ENCODE assay signal across 25 cellular contexts in genomic region chr19:52891336-52891735, GRCh38.
"Had no signal": no experiment of that assay in that cellular context is flagged by ENCODE, and none has a peak within 500 bp of the region (broad histone marks: within the 10 kb centered on the region; RNA-seq: fewer than 3 reads in every experiment).

No MANE protein-coding gene starts in this region.

- H3K27ac ChIP-seq: body of pancreas, gastrocnemius medialis, suprapubic skin, tibial artery had no signal

- H3K27me3 ChIP-seq: body of pancreas, gastrocnemius medialis, suprapubic skin, tibial artery had no signal

- H3K27ac Mint-ChIP-seq: activated T-cell treated with anti-CD3 and anti-CD28 coated beads, Interleukin-2, amount 50 U/mL, for 24 hours; activated T-helper 17 cell treated with anti-CD3 and anti-CD28 coated beads, Interleukin-2, amount 50 U/mL, for 72 hours had no signal

- H3K27me3 Mint-ChIP-seq: activated T-cell treated with anti-CD3 and anti-CD28 coated beads, Interleukin-2, amount 50 U/mL, for 24 hours; activated T-helper 17 cell treated with anti-CD3 and anti-CD28 coated beads, Interleukin-2, amount 50 U/mL, for 72 hours; naive B cell had no signal

- H3K4me3 Mint-ChIP-seq: activated T-cell treated with anti-CD3 and anti-CD28 coated beads, Interleukin-2, amount 50 U/mL, for 24 hours; activated T-helper 17 cell treated with anti-CD3 and anti-CD28 coated beads, Interleukin-2, amount 50 U/mL, for 72 hours had no signal

- H3K4me3 ChIP-seq: body of pancreas, gastrocnemius medialis, suprapubic skin, tibial artery had no signal

- DNase-seq: activated CD4-positive, alpha-beta T cell treated with anti-CD3 and anti-CD28 coated beads for 48 hours; activated CD4-positive, alpha-beta T cell treated with anti-CD3 and anti-CD28 coated beads, Interleukin-2, amount 50 U/mL, for 48 hours; activated CD8-positive, alpha-beta memory T cell treated with anti-CD3 and anti-CD28 coated beads, Interleukin-2, amount 50 U/mL, for 48 hours; activated gamma-delta T cell treated with Interleukin-2 at 50 U/mL for 16 hours; activated naive CD4-positive, alpha-beta T cell treated with anti-CD3 and anti-CD28 coated beads, Interleukin-2, amount 50 U/mL, for 16 hours; activated T-cell treated with anti-CD3 and anti-CD28 coated beads, Interleukin-2, amount 50 U/mL, for 24 hours; aorta; body of pancreas; dermis blood vessel endothelial cell; effector CD4-positive, alpha-beta T cell; gastrocnemius medialis; head of caudate nucleus; hippocampal formation; left cardiac atrium; mammary epithelial cell; naive B cell; nucleus accumbens; right cardiac atrium; stimulated activated CD4-positive, alpha-beta T cell treated with anti-CD3 and anti-CD28 coated beads, Interleukin-15, amount 100 ng/mL, for 24 hours; stimulated activated CD4-positive, alpha-beta T cell treated with anti-CD3 and anti-CD28 coated beads, Interleukin-2, amount 100 ng/mL, for 24 hours; stimulated activated naive CD4-positive, alpha-beta T cell; T-helper 2 cell; tibial artery had no signal

- H3K9me3 ChIP-seq: body of pancreas, gastrocnemius medialis, suprapubic skin, tibial artery had no signal
